In the genomic region with DNA sequence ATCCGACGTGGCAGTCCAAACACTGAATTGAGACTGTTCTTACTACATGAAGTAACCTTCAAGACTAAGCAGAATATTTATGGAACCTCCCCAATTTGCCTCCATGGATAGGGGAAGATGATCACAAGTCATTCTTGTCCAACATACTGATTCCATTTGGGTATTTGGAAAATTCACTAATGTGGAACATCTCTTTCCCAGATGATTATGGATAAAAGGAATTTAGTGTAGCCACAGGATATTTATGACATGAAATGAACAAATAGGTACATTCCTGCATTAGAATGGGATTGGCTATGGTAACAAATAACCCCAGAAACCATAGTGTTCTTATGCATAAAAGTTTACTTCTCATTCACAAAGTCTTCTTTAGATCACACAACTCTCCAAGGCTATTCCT, we compare ENCODE assay signal across 21 cellular contexts. TPM values are rescaled to one million over a fixed set of nuclear protein-coding genes. Genes with fewer than 3 reads are reported as not detected.
"Had no signal": no experiment of that assay in that cellular context is flagged by ENCODE, and none has a peak within 500 bp of the region (broad histone marks: within the 10 kb centered on the region; RNA-seq: fewer than 3 reads in every experiment).

No MANE protein-coding gene starts in this region.

- H3K27me3 ChIP-seq: suprapubic skin, transverse colon, vagina had no signal

- H3K27ac ChIP-seq: epithelial cell of prostate, psoas muscle, suprapubic skin, transverse colon, vagina had no signal

- H3K4me1 ChIP-seq: psoas muscle, suprapubic skin, transverse colon, vagina had no signal

- ATAC-seq: activated CD4-positive, alpha-beta T cell treated with anti-CD3 and anti-CD28 coated beads for 36 hours; left ventricle myocardium superior; psoas muscle; right cardiac atrium; stimulated activated naive CD8-positive, alpha-beta T cell treated with anti-CD3 and anti-CD28 coated beads, Interleukin-15, amount 100 ng/mL, for 72 hours had no signal

- DNase-seq: activated CD4-positive, alpha-beta memory T cell treated with anti-CD3 and anti-CD28 coated beads for 36 hours; activated CD4-positive, alpha-beta T cell treated with anti-CD3 and anti-CD28 coated beads for 36 hours; activated gamma-delta T cell treated with Interleukin-2 at 50 U/mL for 16 hours; activated T-cell treated with anti-CD3 and anti-CD28 coated beads for 4 hours; central memory CD4-positive, alpha-beta T cell; endodermal cell; immature natural killer cell; kidney glomerular epithelial cell; left ventricle myocardium superior; psoas muscle; right cardiac atrium; small intestine; stimulated activated CD4-positive, alpha-beta T cell treated with anti-CD3 and anti-CD28 coated beads, Interleukin-15, amount 100 ng/mL, for 24 hours; stimulated activated CD4-positive, alpha-beta T cell treated with anti-CD3 and anti-CD28 coated beads, Interleukin-2, amount 100 ng/mL, for 48 hours; stimulated activated naive CD8-positive, alpha-beta T cell treated with anti-CD3 and anti-CD28 coated beads, Interleukin-15, amount 100 ng/mL, for 72 hours; transverse colon had no signal

- H3K4me3 ChIP-seq: psoas muscle, suprapubic skin, transverse colon, vagina had no signal

- H3K9me3 ChIP-seq: psoas muscle, suprapubic skin, transverse colon, vagina had no signal

- H3K36me3 ChIP-seq: suprapubic skin, transverse colon, vagina had no signal

RNA-seq across cellular contexts. Expression of gene SGIP1, which starts 40.2 kb away (rescaled TPM):
- total RNA-seq: activated T-helper 1 cell treated with anti-CD3 and anti-CD28 coated beads, Interleukin-12 subunit alpha, Interleukin-12 subunit beta, Interleukin-2, Interleukin-4 antibody, amounts not matched to agents 30 ng/mL and 10 ng/mL and 1 ng/mL, durations not matched to agents 14 hours and 24 hours and 36 hours; T-helper 2 cell treated with Interferon-gamma antibody and Interleukin-4, amounts not matched to agents 100 ng/mL and 5 ng/mL, for 36 hours had no signal
- polyA plus RNA-seq: immature natural killer cell had no signal
